Comparison of ENCODE assay signal across 16 cellular contexts in the genomic region with DNA sequence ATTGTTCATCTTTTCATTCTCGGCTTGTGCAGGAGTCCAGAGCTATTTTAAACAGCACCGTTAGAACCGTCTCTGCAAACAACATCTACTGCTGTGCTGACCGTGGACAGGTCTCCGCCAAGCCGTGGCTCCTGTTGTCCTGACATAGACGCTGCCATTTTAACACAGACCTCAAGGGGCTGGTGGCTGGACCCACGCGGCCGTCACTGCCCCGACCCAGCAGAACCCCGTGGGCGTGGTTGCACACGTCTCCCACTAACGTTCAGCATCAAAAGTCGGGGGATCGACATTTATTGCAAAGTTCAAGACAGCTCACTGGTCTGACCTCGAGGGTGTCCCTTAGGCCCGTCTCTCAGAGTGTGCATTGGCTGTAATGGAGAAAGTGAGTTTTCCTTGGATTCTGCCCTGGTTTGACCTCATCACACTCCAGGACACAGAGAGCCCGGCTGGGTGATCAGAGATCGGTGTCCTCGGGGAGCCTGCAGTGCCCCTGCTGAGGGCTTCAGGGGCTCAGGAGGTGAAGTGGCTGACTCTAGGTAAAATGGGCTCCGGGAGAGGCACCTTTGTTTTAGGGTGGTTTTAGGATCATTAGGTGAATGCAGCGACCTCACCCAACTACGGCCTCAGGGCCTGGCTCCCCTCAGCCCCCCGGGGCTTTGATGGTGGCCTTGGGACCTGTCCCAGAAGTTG.
A peak's percentile ranks its signal among the peaks of the same experiment; 100 is the strongest.
DNase-seq lines count a peak whose midpoint lies in the region; ATAC-seq and TF ChIP-seq lines count a peak whose summit lies in the region.
"Had no signal": no experiment of that assay in that cellular context is flagged by ENCODE, and none has a peak within 500 bp of the region (broad histone marks: within the 10 kb centered on the region; RNA-seq: fewer than 3 reads in every experiment).

No MANE protein-coding gene starts in this region.

- ATAC-seq in sciatic nerve, result peak; percentile 39
- ATAC-seq in HG03342 (IDR thresholded peaks at IDR 0.05; ENCODE audit: unreplicated experiment), result no peak
- ATAC-seq in GM18868 (IDR thresholded peaks at IDR 0.05; ENCODE audit: unreplicated experiment), result no peak
- ATAC-seq: A549, GM23338, HCT116, K562 had no signal

- no peak overlapping the region for H3K4me3 Mint-ChIP-seq in nephron
- H3K4me3 Mint-ChIP-seq: B cell; CD4-positive, alpha-beta T cell; GM23338; HFFc6 had no signal

- H3K36me3 Mint-ChIP-seq in nephron (ENCODE audit: low read depth), result no peaks in the 10 kb centered on the region

- TF ChIP-seq CTCF in nephron (IDR thresholded peaks at IDR 0.05; ENCODE audit: unreplicated experiment in 3 of 3), result no peak

- no peaks in the 10 kb centered on the region for H3K9me3 Mint-ChIP-seq in nephron
- H3K9me3 Mint-ChIP-seq: CD4-positive, alpha-beta T cell; GM23338; HFFc6 had no signal

- peak; percentile 57 for DNase-seq in activated effector memory CD4-positive, alpha-beta T cell treated with anti-CD3 and anti-CD28 coated beads, Interleukin-2, amount 50 U/mL, for 16 hours
- DNase-seq in activated effector memory CD4-positive, alpha-beta T cell treated with Interleukin-2 at 50 U/mL for 16 hours, result no peak
- DNase-seq in sciatic nerve (ENCODE audit: low spot score), result no peak
- DNase-seq in AML-193 (lab: John Stamatoyannopoulos, UW), result no peak
- DNase-seq: Caco-2, HFFc6, IMR-90 had no signal

- peaks cover 23% of the 10 kb centered on the region for H3K27me3 Mint-ChIP-seq in nephron (ENCODE audit: low read depth)
- H3K27me3 Mint-ChIP-seq: B cell; CD4-positive, alpha-beta T cell had no signal

- intact Hi-C loops in sciatic nerve (cut with DNase I), result no loop called here

- peak overlapping the region in 2 of 3 experiments; percentile 36 to 49 for H3K27ac Mint-ChIP-seq in nephron
- H3K27ac Mint-ChIP-seq: B cell; CD4-positive, alpha-beta T cell; GM23338; HFFc6 had no signal

- peaks cover 23% of the 10 kb centered on the region for H3K4me1 Mint-ChIP-seq in nephron
